16 cellular contexts compared by ENCODE assay signal in the genomic region with DNA sequence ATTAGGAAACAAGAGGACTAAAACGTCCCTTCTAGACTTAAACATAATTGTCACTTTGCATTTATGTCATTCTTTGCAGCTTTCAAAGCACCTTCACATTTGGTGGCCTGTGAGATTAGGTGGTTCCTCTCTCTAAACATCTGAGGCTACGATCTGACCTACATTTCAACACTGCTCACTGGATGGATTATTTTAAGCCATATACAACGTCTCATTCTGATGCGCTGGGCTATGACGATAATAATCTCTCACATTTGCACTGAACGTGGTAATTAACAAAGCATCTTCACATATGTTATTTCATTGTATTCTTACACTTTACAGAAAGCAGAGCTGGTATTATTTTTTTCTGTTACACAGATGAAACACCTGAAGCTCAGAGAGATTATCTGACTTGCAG. TPM values are rescaled to one million over a fixed set of nuclear protein-coding genes. Genes with fewer than 3 reads are reported as not detected.
DNase-seq lines count a peak whose midpoint lies in the region; ATAC-seq and TF ChIP-seq lines count a peak whose summit lies in the region.
"Had no signal": no experiment of that assay in that cellular context is flagged by ENCODE, and none has a peak within 500 bp of the region (broad histone marks: within the 10 kb centered on the region; RNA-seq: fewer than 3 reads in every experiment).

No MANE protein-coding gene starts in this region.

- H3K27me3 Mint-ChIP-seq in activated naive CD4-positive, alpha-beta T cell treated with anti-CD3 and anti-CD28 coated beads, Interleukin-2, amount 50 U/mL, for 24 hours: no peaks in the 10 kb centered on the region
- no peaks in the 10 kb centered on the region for H3K27me3 Mint-ChIP-seq in activated CD8-positive, alpha-beta T cell treated with anti-CD3 and anti-CD28 coated beads for 36 hours
- H3K27me3 Mint-ChIP-seq in immature natural killer cell (ENCODE audit: low read depth in 3 of 3): peaks cover 2 to 13% (median 6%) of the 10 kb centered on the region in 3 donors
- H3K27me3 Mint-ChIP-seq: activated CD4-positive, alpha-beta memory T cell treated with anti-CD3 and anti-CD28 coated beads for 36 hours had no signal

- no peaks in the 10 kb centered on the region for H3K9me3 ChIP-seq in tibial artery
- H3K9me3 ChIP-seq: Caco-2, stomach had no signal

- H3K36me3 ChIP-seq in tibial artery: peaks cover 0 to 35% (median 17%) of the 10 kb centered on the region in 3 donors

- H3K4me3 ChIP-seq in tibial artery: no peak overlapping the region
- H3K4me3 ChIP-seq: stomach had no signal

- peak overlapping the region; percentile 27 to 53 for H3K27ac ChIP-seq in tibial artery

- intact Hi-C loops in activated CD8-positive, alpha-beta T cell treated with anti-CD3 and anti-CD28 coated beads for 36 hours (cut with micrococcal nuclease): no loop called here
- intact Hi-C loops in tibial artery (cut with DNase I; ENCODE audit: low total_unique reads): loop anchor here (10.0 kb wide), 1 partner anchor 70 kb away; no protein-coding TSS in a partner anchor

- no peak for TF ChIP-seq CTCF in activated CD8-positive, alpha-beta T cell treated with anti-CD3 and anti-CD28 coated beads for 36 hours (IDR thresholded peaks at IDR 0.05)
- no peak for TF ChIP-seq CTCF in tibial artery (IDR thresholded peaks at IDR 0.05)

- no peak for ATAC-seq in activated CD8-positive, alpha-beta T cell treated with anti-CD3 and anti-CD28 coated beads for 36 hours

- no peaks in the 10 kb centered on the region for H3K36me3 Mint-ChIP-seq in activated naive CD4-positive, alpha-beta T cell treated with anti-CD3 and anti-CD28 coated beads, Interleukin-2, amount 50 U/mL, for 24 hours
- H3K36me3 Mint-ChIP-seq in activated CD8-positive, alpha-beta T cell treated with anti-CD3 and anti-CD28 coated beads for 36 hours (ENCODE audit: low read depth): peaks cover 65% of the 10 kb centered on the region
- peaks cover 0 to 8% (median 5%) of the 10 kb centered on the region in 3 donors for H3K36me3 Mint-ChIP-seq in immature natural killer cell

- no peaks in the 10 kb centered on the region for H3K27me3 ChIP-seq in tibial artery
- H3K27me3 ChIP-seq: stomach had no signal

- POLR2A ChIA-PET in activated CD8-positive, alpha-beta T cell treated with anti-CD3 and anti-CD28 coated beads for 36 hours (lab: Charles Lee): interaction anchor here (1.0 to 5.0 kb wide), 3 partner anchors 8 to 32 kb away, joined by 3 to 54 read pairs (median 4); no protein-coding TSS in a partner anchor

- no peak for DNase-seq in activated naive CD4-positive, alpha-beta T cell (lab: John Stamatoyannopoulos, UW)
- DNase-seq in activated CD8-positive, alpha-beta T cell treated with anti-CD3 and anti-CD28 coated beads for 36 hours: no peak
- DNase-seq in immature natural killer cell (peak; percentile 71 to 74 (median 74)), tibial artery (no peak), NCI-H1105 treated with DMSO at 0.1 percent for 48 hours (lab: John Stamatoyannopoulos, UW) (no peak), NCI-H2227 treated with DMSO at 0.1 percent for 48 hours (lab: John Stamatoyannopoulos, UW) (no peak), DMS114 treated with DMSO at 0.1 percent for 48 hours (lab: John Stamatoyannopoulos, UW; ENCODE audit: unreplicated experiment) (no peak)
- DNase-seq: activated CD4-positive, alpha-beta memory T cell treated with anti-CD3 and anti-CD28 coated beads for 36 hours; Caco-2; HCEC 1CT; islet precursor cell; retina; stimulated activated CD4-positive, alpha-beta T cell treated with anti-CD3 and anti-CD28 coated beads, Interleukin-15, amount 100 ng/mL, for 24 hours; stomach had no signal

- CTCF ChIA-PET in activated CD8-positive, alpha-beta T cell treated with anti-CD3 and anti-CD28 coated beads for 36 hours (lab: Charles Lee): interaction anchor here (1.0 to 2.3 kb wide), 2 partner anchors 27 to 57 kb away, joined by 3 to 10 read pairs; no protein-coding TSS in a partner anchor

- H3K4me3 Mint-ChIP-seq in activated naive CD4-positive, alpha-beta T cell treated with anti-CD3 and anti-CD28 coated beads, Interleukin-2, amount 50 U/mL, for 24 hours: no peak overlapping the region
- no peak overlapping the region for H3K4me3 Mint-ChIP-seq in activated CD8-positive, alpha-beta T cell treated with anti-CD3 and anti-CD28 coated beads for 36 hours
- peak overlapping the region; percentile 54 to 77 (median 65) for H3K4me3 Mint-ChIP-seq in immature natural killer cell
- H3K4me3 Mint-ChIP-seq: activated CD4-positive, alpha-beta memory T cell treated with anti-CD3 and anti-CD28 coated beads for 36 hours had no signal

- no peaks in the 10 kb centered on the region for H3K9me3 Mint-ChIP-seq in activated naive CD4-positive, alpha-beta T cell treated with anti-CD3 and anti-CD28 coated beads, Interleukin-2, amount 50 U/mL, for 24 hours
- no peaks in the 10 kb centered on the region for H3K9me3 Mint-ChIP-seq in activated CD8-positive, alpha-beta T cell treated with anti-CD3 and anti-CD28 coated beads for 36 hours
- no peaks in the 10 kb centered on the region for H3K9me3 Mint-ChIP-seq in immature natural killer cell
- H3K9me3 Mint-ChIP-seq: activated CD4-positive, alpha-beta memory T cell treated with anti-CD3 and anti-CD28 coated beads for 36 hours; activated T-helper 2 cell treated with anti-CD3 and anti-CD28 coated beads, Interferon-gamma antibody, Interleukin-2, Interleukin-4, amounts not matched to agents 10 μg/mL and 5 μg/mL and 100 μg/mL, durations not matched to agents 14 hours and 24 hours and 36 hours had no signal

- peaks cover 81% of the 10 kb centered on the region for H3K4me1 Mint-ChIP-seq in activated naive CD4-positive, alpha-beta T cell treated with anti-CD3 and anti-CD28 coated beads, Interleukin-2, amount 50 U/mL, for 24 hours
- peaks cover 93% of the 10 kb centered on the region for H3K4me1 Mint-ChIP-seq in activated CD8-positive, alpha-beta T cell treated with anti-CD3 and anti-CD28 coated beads for 36 hours (ENCODE audit: low read depth)
- H3K4me1 Mint-ChIP-seq in immature natural killer cell: peaks cover 77 to 91% of the 10 kb centered on the region in 2 donors

- H3K27ac Mint-ChIP-seq in activated naive CD4-positive, alpha-beta T cell treated with anti-CD3 and anti-CD28 coated beads, Interleukin-2, amount 50 U/mL, for 24 hours: peak overlapping the region; percentile 12
- peak overlapping the region; percentile 75 for H3K27ac Mint-ChIP-seq in activated CD8-positive, alpha-beta T cell treated with anti-CD3 and anti-CD28 coated beads for 36 hours
- H3K27ac Mint-ChIP-seq in immature natural killer cell: peak overlapping the region; percentile 88 to 98 (median 98)
- H3K27ac Mint-ChIP-seq: activated CD4-positive, alpha-beta memory T cell treated with anti-CD3 and anti-CD28 coated beads for 36 hours; activated T-helper 2 cell treated with anti-CD3 and anti-CD28 coated beads, Interferon-gamma antibody, Interleukin-2, Interleukin-4, amounts not matched to agents 10 μg/mL and 5 μg/mL and 100 μg/mL, durations not matched to agents 14 hours and 24 hours and 36 hours had no signal

- peaks cover 7 to 40% (median 24%) of the 10 kb centered on the region in 4 donors for H3K4me1 ChIP-seq in tibial artery
- H3K4me1 ChIP-seq: Caco-2 had no signal

RNA-seq across cellular contexts. Expression of gene DNMT3A, which starts 36.5 kb away (rescaled TPM):
- total RNA-seq in activated CD8-positive, alpha-beta T cell treated with anti-CD3 and anti-CD28 coated beads for 36 hours: 10 to 100 TPM; 84.8 to 97.8 TPM
- 10 to 100 TPM in 1 of 3 donors, 1 to 10 TPM in 2; 9.4 to 15.9 (median 9.9) TPM for polyA plus RNA-seq in immature natural killer cell

Comparison
In these comparisons a context has a peak if more than half of its experiments do, and no peak if none do; other contexts are left out.
1. H3K27ac Mint-ChIP-seq: peak in every context shown above with its lines; median percentile 98 in immature natural killer cell; 75 in activated CD8-positive, alpha-beta T cell treated with anti-CD3 and anti-CD28 coated beads for 36 hours; 12 in activated naive CD4-positive, alpha-beta T cell treated with anti-CD3 and anti-CD28 coated beads, Interleukin-2, amount 50 U/mL, for 24 hours.
2. H3K4me3 Mint-ChIP-seq: peak in immature natural killer cell (5 of 5); none in activated naive CD4-positive, alpha-beta T cell treated with anti-CD3 and anti-CD28 coated beads, Interleukin-2, amount 50 U/mL, for 24 hours (single experiment) and activated CD8-positive, alpha-beta T cell treated with anti-CD3 and anti-CD28 coated beads for 36 hours (single experiment).
3. DNase-seq: peak in immature natural killer cell (3 of 3); none in activated naive CD4-positive, alpha-beta T cell (0 of 4), activated CD8-positive, alpha-beta T cell treated with anti-CD3 and anti-CD28 coated beads for 36 hours (single experiment), tibial artery (0 of 2), NCI-H1105 treated with DMSO at 0.1 percent for 48 hours (single experiment), NCI-H2227 treated with DMSO at 0.1 percent for 48 hours (single experiment) and DMS114 treated with DMSO at 0.1 percent for 48 hours (single experiment).